Comparison of ENCODE assay signal across 11 cellular contexts in the genomic region with DNA sequence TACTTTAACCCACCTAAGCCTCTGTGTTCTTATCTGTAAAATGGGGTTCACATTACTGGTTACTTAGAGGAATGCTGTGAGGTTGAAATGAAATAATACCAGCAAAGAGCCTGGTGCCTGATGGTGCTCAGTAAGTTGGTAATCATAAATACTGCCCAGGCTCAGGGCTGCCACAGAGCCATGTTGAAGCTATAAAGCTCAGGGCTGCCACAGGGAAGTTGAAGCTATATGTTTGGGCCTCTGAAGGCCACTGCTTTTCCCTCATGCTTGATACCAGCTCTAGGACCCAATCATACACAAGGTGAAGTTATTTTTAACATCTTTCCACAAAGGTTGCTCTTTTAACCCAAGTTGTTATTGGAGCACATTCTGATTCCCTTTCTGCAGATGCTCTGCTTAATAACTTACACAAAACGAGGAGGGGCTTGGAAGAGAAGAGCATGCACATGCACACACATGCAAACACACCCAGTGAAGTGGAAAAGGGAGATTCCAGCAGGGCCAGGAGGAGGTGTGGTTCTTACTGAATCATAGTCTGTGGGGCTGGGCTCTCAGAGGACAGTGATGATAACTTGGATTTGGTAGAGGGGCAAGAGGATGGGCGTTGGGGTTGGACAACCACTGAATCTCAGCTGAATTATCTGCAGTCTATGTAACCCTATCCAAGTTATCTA. TPM values are rescaled to one million over a fixed set of nuclear protein-coding genes. Genes with fewer than 3 reads are reported as not detected.
DNase-seq lines count a peak whose midpoint lies in the region; ATAC-seq, FAIRE-seq and TF ChIP-seq lines count a peak whose summit lies in the region.
"Had no signal": no experiment of that assay in that cellular context is flagged by ENCODE, and none has a peak within 500 bp of the region (broad histone marks: within the 10 kb centered on the region; RNA-seq: fewer than 3 reads in every experiment).

No MANE protein-coding gene starts in this region.

- CTCF ChIA-PET in GM10248 (lab: Yijun Ruan, JAX) = interaction anchor here (0.7 to 3.4 kb wide), 5 partner anchors 11 to 604 kb away, joined by 3 to 17 read pairs (median 3); no protein-coding TSS in a partner anchor
- CTCF ChIA-PET in K562 (lab: Yijun Ruan, JAX; ENCODE audit: low intra/inter-chr PET ratio) = no interaction called here

- H3K27ac ChIP-seq in K562 (ENCODE audit: extremely low read depth, low read depth, low read length) = no peak overlapping the region
- H3K27ac ChIP-seq: hepatocyte, parathyroid adenoma had no signal

- H3K36me3 ChIP-seq in K562 (ENCODE audit: control insufficient read depth, insufficient read depth, low read length) = peaks cover 13% of the 10 kb centered on the region; the same call in 1 of the 3 replicates

- H3K9me1 ChIP-seq in K562 (ENCODE audit: control insufficient read depth, insufficient read depth, low read length) = no peaks in the 10 kb centered on the region

- BruUV-seq in K562 (replicated peaks; lab: Mats Ljungman, UMichigan) = no TSS peak

- H3K4me2 ChIP-seq in K562 (ENCODE audit: insufficient read depth, low read length) = no peak overlapping the region
- H3K4me2 ChIP-seq: hepatocyte had no signal

- no peaks in the 10 kb centered on the region for H4K20me1 ChIP-seq in K562 (replicated peaks; ENCODE audit: control insufficient read depth, insufficient read depth, low read length)

- H3K27me3 ChIP-seq in K562 (ENCODE audit: control insufficient read depth in 2 of 2, insufficient read depth in 2 of 2, low read length in 2 of 2) = no peaks in the 10 kb centered on the region
- H3K27me3 ChIP-seq: hepatocyte had no signal

- intact Hi-C loops in K562 (cut with micrococcal nuclease) = no loop called here

- no peaks in the 10 kb centered on the region; a peak in 1 of 5 replicates for H3K4me1 ChIP-seq in K562 (replicated peaks in 1 of 2; ENCODE audit: control insufficient read depth in 2 of 2, insufficient read depth in 2 of 2, low read length in 2 of 2)
- H3K4me1 ChIP-seq: parathyroid adenoma had no signal

- no peak for TF ChIP-seq EP300 in K562 (IDR thresholded peaks at IDR 0.05; ENCODE audit: low read length)

- FAIRE-seq in K562 (lab: Jason Lieb, UNC) = no peak

- no peak for TF ChIP-seq CTCF in GM10248 (IDR thresholded peaks at IDR 0.05; ENCODE audit: control extremely low read depth, extremely low read depth, low read depth, missing control alignments)
- no peak for TF ChIP-seq CTCF in K562 (IDR thresholded peaks at IDR 0.05 in 2 of 3, conservative IDR thresholded peaks at IDR 0.05 in 1 of 3; ENCODE audit: insufficient read depth in 2 of 3, low read depth in 1 of 3, low read length in 3 of 3)

- POLR2A ChIA-PET in GM10248 (lab: Yijun Ruan, JAX) = no interaction called here
- POLR2A ChIA-PET in K562 (lab: Yijun Ruan, JAX) = interaction anchor here (0.5 kb wide), 1 partner anchor 58 kb away, joined by 3 read pairs; no protein-coding TSS in a partner anchor

- 27% methylated on average over 2 of the region's 2 CpGs for WGBS in K562 (ENCODE audit: insufficient coverage, low coverage, missing lambda C conversion rate)

- H3K4me3 ChIP-seq in K562 = no peak overlapping the region
- H3K4me3 ChIP-seq: hepatocyte had no signal

- H3K9me3 ChIP-seq in K562 (replicated peaks; ENCODE audit: control insufficient read depth, insufficient read depth, low read depth, low read length) = no peaks in the 10 kb centered on the region

- ATAC-seq in GM19395 (IDR thresholded peaks at IDR 0.05; ENCODE audit: unreplicated experiment) (peak; percentile 74), HG03064 (IDR thresholded peaks at IDR 0.05; ENCODE audit: low read depth, unreplicated experiment) (peak; percentile 50), K562 (no peak)

- no peak for TF ChIP-seq POLR2A in K562 (conservative IDR thresholded peaks at IDR 0.05)

- no peak for TF ChIP-seq RAD21 in K562 (CRISPR knock-in tag; conservative IDR thresholded peaks at IDR 0.05 in 1 of 2, IDR thresholded peaks at IDR 0.05 in 1 of 2)

- H3K79me2 ChIP-seq in K562 (ENCODE audit: control insufficient read depth, insufficient read depth, low read length) = no peaks in the 10 kb centered on the region
- H3K79me2 ChIP-seq: hepatocyte, parathyroid adenoma had no signal

- DNase-seq in GM10248 (ENCODE audit: extremely low spot score) (peak; percentile 54), K562 (ENCODE audit: extremely low read depth in 1 of 4, low spot score in 3 of 4) (no peak), NCI-H146 treated with DMSO at 0.1 percent for 48 hours (lab: John Stamatoyannopoulos, UW; ENCODE audit: unreplicated experiment) (no peak), DMS153 (lab: John Stamatoyannopoulos, UW) (no peak), retina (no peak), DMS53 (lab: John Stamatoyannopoulos, UW) (no peak)
- DNase-seq: amygdala had no signal

- in situ Hi-C loops in K562 (cut with MboI) = no loop called here

- H2AFZ ChIP-seq in K562 (ENCODE audit: low read depth, low read length) = no peak overlapping the region
- H2AFZ ChIP-seq: hepatocyte, parathyroid adenoma had no signal

- no peak overlapping the region for H3K9ac ChIP-seq in K562 (ENCODE audit: insufficient read depth in 1 of 2, low read depth in 2 of 2, low read length in 2 of 2)
- H3K9ac ChIP-seq: parathyroid adenoma had no signal

TF ChIP-seq in K562, 482 proteins besides CTCF, POLR2A, EP300 and RAD21:
- TF ChIP-seq RBM25 (IDR thresholded peaks at IDR 0.05; ENCODE audit: low read depth, low read length, severe bottlenecking) (peak; percentile 36), THRAP3 (IDR thresholded peaks at IDR 0.05; ENCODE audit: borderline replicate concordance) (no peak), ILK (tag; IDR thresholded peaks at IDR 0.05; ENCODE audit: borderline replicate concordance, low read depth) (no peak)
TF ChIP-seq in K562: peak in this region for 1.

RNA-seq across cellular contexts. Expression of a gene that starts 17.4 kb away (rescaled TPM):
- total RNA-seq in K562 (2011; cell fraction: chromatin; rRNA removed; ENCODE audit: low replicate concordance) = 16.6 and 61.9 TPM in 2 replicates
- 10.3 and 15.1 TPM in 2 replicates for total RNA-seq in K562 (2011; cell fraction: nucleolus; rRNA removed)
- total RNA-seq in K562 (2011; cell fraction: nucleoplasm; rRNA removed) = 25.6 and 31.8 TPM in 2 replicates
- total RNA-seq in K562 (2014; rRNA removed) = 9.0 and 9.5 TPM in 2 replicates
- total RNA-seq in K562 (2014; rRNA removed; fragmentation: Illumina TruSeq; extraction: Trizol) = 13.1 and 13.7 TPM in 2 replicates
- total RNA-seq in K562 (2015; rRNA removed; fragmentation: Illumina TruSeq; extraction: Trizol) = 11.8 and 14.4 TPM in 2 replicates
- 9.7 and 11.9 TPM in 2 replicates for total RNA-seq in K562 (2021)
- polyA plus RNA-seq in K562 (2011; rRNA removed) = 6.7 and 12.8 TPM in 2 replicates
- 4.5 and 4.6 TPM in 2 replicates for polyA plus RNA-seq in K562 (2011; cell fraction: cytosol; rRNA removed)
- polyA plus RNA-seq in K562 (2011; cell fraction: nucleus; rRNA removed) = 8.2 and 12.9 TPM in 2 replicates
- polyA plus RNA-seq in K562 (2012) = 5.1 and 7.4 TPM in 2 replicates
- polyA plus RNA-seq in K562 (2014; fragmentation: Illumina TruSeq; extraction: Trizol) = 6.9 and 8.6 TPM in 2 replicates
- polyA plus RNA-seq in K562 (2014; fragmentation: Nextera tagmentation; extraction: Ambion mirVana) = 1 to 10 TPM; 3.1 to 6.2 TPM
- 7.7 and 9.2 TPM in 2 replicates for polyA plus RNA-seq in K562 (2014; rRNA removed)
- polyA minus RNA-seq in K562 (2011; rRNA and poly(A)+ RNA removed) = 16.7 and 27.7 TPM in 2 replicates
- polyA minus RNA-seq in K562 (2011; cell fraction: cytosol; rRNA and poly(A)+ RNA removed) = 6.1 and 9.5 TPM in 2 replicates
- polyA minus RNA-seq in K562 (2011; cell fraction: nucleus; rRNA and poly(A)+ RNA removed) = 16.8 and 18.7 TPM in 2 replicates
